In genomic region chr17:38676706-38677504, GRCh38 we compare ENCODE assay signal across 1 cellular context.
TF ChIP-seq lines count a peak whose summit lies in the region.

No MANE protein-coding gene starts in this region.

TF ChIP-seq in HepG2, 621 proteins besides CTCF, POLR2A, EP300 and RAD21 (continued from another document and continues in another):
- 0 out of 2 replicates have a peak, but pooled peaks have one; percentile 71 for TF ChIP-seq ZNF205 (CRISPR knock-in tag; IDR thresholded peaks at IDR 0.05)
- 0 out of 2 replicates have a peak, but pooled peaks have one; percentile 59 for TF ChIP-seq DNMT3B (CRISPR knock-in tag; conservative IDR thresholded peaks at IDR 0.05)
- TF ChIP-seq FUBP1 (CRISPR knock-in tag; IDR thresholded peaks at IDR 0.05; ENCODE audit: borderline replicate concordance), result no peak
- TF ChIP-seq ZFY (CRISPR knock-in tag; IDR thresholded peaks at IDR 0.05), result no peak; the same call in 1 of the 2 replicates
- no peak for TF ChIP-seq AKNA (CRISPR knock-in tag; IDR thresholded peaks at IDR 0.05; ENCODE audit: borderline replicate concordance)
- no peak for TF ChIP-seq ZSCAN30 (CRISPR knock-in tag; IDR thresholded peaks at IDR 0.05)
- TF ChIP-seq SOX5 (CRISPR knock-in tag; IDR thresholded peaks at IDR 0.05; ENCODE audit: borderline replicate concordance), result peak; percentile 84
- peak; percentile 72; the same call in 1 of the 2 replicates for TF ChIP-seq PITX1 (CRISPR knock-in tag; IDR thresholded peaks at IDR 0.05)
- TF ChIP-seq IRX3 (CRISPR knock-in tag; IDR thresholded peaks at IDR 0.05; ENCODE audit: borderline replicate concordance, low read depth), result no peak
- no peak for TF ChIP-seq DMTF1 (CRISPR knock-in tag; IDR thresholded peaks at IDR 0.05)
- TF ChIP-seq BORCS8-MEF2B (CRISPR knock-in tag; IDR thresholded peaks at IDR 0.05), result peak; percentile 71; the same call in 1 of the 2 replicates
- TF ChIP-seq ZNF768 (CRISPR knock-in tag; IDR thresholded peaks at IDR 0.05), result peak; percentile 95
- no peak for TF ChIP-seq MAFG (CRISPR knock-in tag; IDR thresholded peaks at IDR 0.05)
- peak; percentile 20; the same call in 1 of the 2 replicates for TF ChIP-seq ZNF354B (CRISPR knock-in tag; IDR thresholded peaks at IDR 0.05)
- no peak for TF ChIP-seq PAF1 (CRISPR knock-in tag; IDR thresholded peaks at IDR 0.05)
- peak; percentile 81 for TF ChIP-seq RXRB (CRISPR knock-in tag; IDR thresholded peaks at IDR 0.05; ENCODE audit: borderline replicate concordance)
- no peak for TF ChIP-seq ZNF703 (CRISPR knock-in tag; IDR thresholded peaks at IDR 0.05; ENCODE audit: borderline replicate concordance)
- TF ChIP-seq ZSCAN31 (CRISPR knock-in tag; IDR thresholded peaks at IDR 0.05; ENCODE audit: low read depth), result no peak
- peak; percentile 80; the same call in 1 of the 2 replicates for TF ChIP-seq HOXA3 (CRISPR knock-in tag; IDR thresholded peaks at IDR 0.05)
- 0 out of 2 replicates have a peak, but pooled peaks have one; percentile 46 for TF ChIP-seq ZNF614 (CRISPR knock-in tag; IDR thresholded peaks at IDR 0.05; ENCODE audit: borderline replicate concordance)
- TF ChIP-seq TCF7L2 (IDR thresholded peaks at IDR 0.05; ENCODE audit: low read depth, low read length), result no peak
- no peak for TF ChIP-seq ZNF280B (CRISPR knock-in tag; IDR thresholded peaks at IDR 0.05; ENCODE audit: borderline replicate concordance)
- TF ChIP-seq JUND (CRISPR knock-in tag; IDR thresholded peaks at IDR 0.05), result peak; percentile 92
- TF ChIP-seq EHMT2 (IDR thresholded peaks at IDR 0.05; ENCODE audit: borderline replicate concordance, low read depth, low read length), result no peak
- TF ChIP-seq ZNF260 (CRISPR knock-in tag; IDR thresholded peaks at IDR 0.05; ENCODE audit: borderline replicate concordance, low read depth), result no peak
- TF ChIP-seq REXO4 (CRISPR knock-in tag; IDR thresholded peaks at IDR 0.05; ENCODE audit: borderline replicate concordance), result no peak
- TF ChIP-seq ZSCAN22 (CRISPR knock-in tag; IDR thresholded peaks at IDR 0.05), result no peak
- TF ChIP-seq HMGXB3 (CRISPR knock-in tag; IDR thresholded peaks at IDR 0.05; ENCODE audit: borderline replicate concordance), result 0 out of 2 replicates have a peak, but pooled peaks have one; percentile 48
- TF ChIP-seq XRCC5 (optimal IDR thresholded peaks at IDR 0.05; ENCODE audit: low read length), result peak; percentile 94
- TF ChIP-seq ELF4 (CRISPR knock-in tag; IDR thresholded peaks at IDR 0.05; ENCODE audit: borderline replicate concordance), result no peak
- TF ChIP-seq ZBTB34 (CRISPR knock-in tag; IDR thresholded peaks at IDR 0.05), result 0 out of 2 replicates have a peak, but pooled peaks have one; percentile 47
- no peak for TF ChIP-seq HHEX (CRISPR knock-in tag; IDR thresholded peaks at IDR 0.05)
- TF ChIP-seq ISX (CRISPR knock-in tag; conservative IDR thresholded peaks at IDR 0.05), result no peak
- peak; percentile 68; the same call in 1 of the 2 replicates for TF ChIP-seq ZNF3 (CRISPR knock-in tag; IDR thresholded peaks at IDR 0.05)
- no peak for TF ChIP-seq SNAPC2 (CRISPR knock-in tag; IDR thresholded peaks at IDR 0.05)
- peak; percentile 79 for TF ChIP-seq KAT8 (CRISPR knock-in tag; IDR thresholded peaks at IDR 0.05)
- TF ChIP-seq ZNF567 (CRISPR knock-in tag; IDR thresholded peaks at IDR 0.05; ENCODE audit: borderline replicate concordance), result no peak
- TF ChIP-seq JUNB (CRISPR knock-in tag; IDR thresholded peaks at IDR 0.05; ENCODE audit: borderline replicate concordance), result no peak; the same call in 1 of the 2 replicates
- no peak for TF ChIP-seq ZBTB4 (CRISPR knock-in tag; IDR thresholded peaks at IDR 0.05; ENCODE audit: borderline replicate concordance)
- no peak for TF ChIP-seq KDM4B (CRISPR knock-in tag; IDR thresholded peaks at IDR 0.05)
- no peak for TF ChIP-seq TP53 (CRISPR knock-in tag; conservative IDR thresholded peaks at IDR 0.05)
